In the genomic region with DNA sequence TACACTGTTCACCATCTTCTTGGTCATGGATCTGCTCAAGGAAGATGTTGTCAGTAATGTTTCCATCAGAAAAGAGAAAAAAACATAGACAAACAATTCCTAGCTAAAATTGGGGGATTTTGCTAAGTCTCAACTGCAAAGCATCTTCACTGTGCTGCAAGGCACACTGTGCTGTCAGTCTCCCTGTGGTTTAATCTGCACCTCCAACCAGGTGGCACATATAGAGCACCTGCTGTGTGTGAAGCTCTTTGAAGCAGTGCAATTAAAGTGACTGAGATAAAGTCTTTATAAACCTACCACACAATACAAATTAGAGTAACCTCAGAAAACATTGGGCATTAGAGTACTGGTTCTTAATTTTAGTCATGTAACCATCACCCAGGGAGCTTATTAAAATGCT, we compare ENCODE assay signal across 25 cellular contexts. TPM values are rescaled to one million over a fixed set of nuclear protein-coding genes. Genes with fewer than 3 reads are reported as not detected.
A peak's percentile ranks its signal among the peaks of the same experiment; 100 is the strongest.
DNase-seq lines count a peak whose midpoint lies in the region; ATAC-seq and TF ChIP-seq lines count a peak whose summit lies in the region.
"Had no signal": no experiment of that assay in that cellular context is flagged by ENCODE, and none has a peak within 500 bp of the region (broad histone marks: within the 10 kb centered on the region; RNA-seq: fewer than 3 reads in every experiment).

No MANE protein-coding gene starts in this region.

- H2BK12ac ChIP-seq in trophoblast cell (ENCODE audit: low read length), result no peak overlapping the region

- no peak for TF ChIP-seq POLR2A in ovary (IDR thresholded peaks at IDR 0.05)

- H2AK5ac ChIP-seq in trophoblast cell (ENCODE audit: low read length), result no peak overlapping the region

- H3K79me2 ChIP-seq in trophoblast cell (ENCODE audit: control insufficient read depth, insufficient read depth, low read length, poor library complexity), result no peaks in the 10 kb centered on the region

- no peaks in the 10 kb centered on the region for H3K4me1 Mint-ChIP-seq in type B pancreatic cell (ENCODE audit: unreplicated experiment)
- H3K4me1 Mint-ChIP-seq: CD14-positive monocyte; CD8-positive, alpha-beta memory T cell had no signal

- no peak for TF ChIP-seq EP300 in ovary (IDR thresholded peaks at IDR 0.05)

- H4K91ac ChIP-seq in trophoblast cell (ENCODE audit: low read depth, low read length), result no peak overlapping the region

- no peak overlapping the region for H3K4ac ChIP-seq in trophoblast cell (ENCODE audit: low read depth, low read length)

- H3K27ac ChIP-seq in left ventricle myocardium inferior (replicated peaks) (peak overlapping the region; percentile 56), right cardiac atrium (ENCODE audit: low read length) (no peak overlapping the region), trophoblast cell (ENCODE audit: low read depth, low read length) (no peak overlapping the region), ovary (no peak overlapping the region)
- H3K27ac ChIP-seq: A549; BLaER1 treated with 17β-estradiol and CSF1 and Interleukin-3, amounts not matched to agents 10 nM and 100 nM; GM23248 had no signal

- H3K4me3 ChIP-seq in left ventricle myocardium inferior (no peak overlapping the region), right cardiac atrium (ENCODE audit: low read length) (no peak overlapping the region), trophoblast cell (ENCODE audit: low read depth, low read length) (no peak overlapping the region), ovary (no peak overlapping the region)
- H3K4me3 ChIP-seq: A549; BLaER1 treated with 17β-estradiol and CSF1 and Interleukin-3, amounts not matched to agents 10 nM and 100 nM; GM12878; GM23248 had no signal

- H3K4me2 ChIP-seq in trophoblast cell (ENCODE audit: low read length), result no peak overlapping the region
- H3K4me2 ChIP-seq: A549; BLaER1 treated with 17β-estradiol and CSF1 and Interleukin-3, amounts not matched to agents 10 nM and 100 nM had no signal

- H3K9me3 Mint-ChIP-seq in type B pancreatic cell, result no peaks in the 10 kb centered on the region
- H3K9me3 Mint-ChIP-seq: CD4-positive, alpha-beta T cell; CD8-positive, alpha-beta memory T cell had no signal

- H4K12ac ChIP-seq in trophoblast cell (ENCODE audit: low read depth, low read length), result no peak overlapping the region

- H3K23ac ChIP-seq in trophoblast cell (ENCODE audit: low read length), result peak overlapping the region; percentile 100

- H3K27ac Mint-ChIP-seq in type B pancreatic cell, result no peak overlapping the region
- H3K27ac Mint-ChIP-seq: CD14-positive monocyte; CD4-positive, alpha-beta T cell; CD8-positive, alpha-beta memory T cell had no signal

- H3K27me3 ChIP-seq in left ventricle myocardium inferior (ENCODE audit: low read depth), result no peaks in the 10 kb centered on the region
- no peaks in the 10 kb centered on the region for H3K27me3 ChIP-seq in right cardiac atrium (ENCODE audit: control insufficient read depth, insufficient read depth)
- H3K27me3 ChIP-seq in trophoblast cell (ENCODE audit: insufficient read depth, low read length), result no peaks in the 10 kb centered on the region
- no peaks in the 10 kb centered on the region for H3K27me3 ChIP-seq in ovary
- H3K27me3 ChIP-seq: BLaER1 treated with 17β-estradiol and CSF1 and Interleukin-3, amounts not matched to agents 10 nM and 100 nM had no signal

- H3K27me3 Mint-ChIP-seq in type B pancreatic cell, result no peaks in the 10 kb centered on the region

- peaks cover 62% of the 10 kb centered on the region for H3K4me1 ChIP-seq in left ventricle myocardium inferior
- H3K4me1 ChIP-seq in right cardiac atrium (ENCODE audit: control insufficient read depth, insufficient read depth, low read length), result no peaks in the 10 kb centered on the region
- H3K4me1 ChIP-seq in trophoblast cell (ENCODE audit: control insufficient read depth in 1 of 2, insufficient read depth in 2 of 2, low read length in 2 of 2), result no peaks in the 10 kb centered on the region
- H3K4me1 ChIP-seq in ovary (ENCODE audit: insufficient read depth), result no peaks in the 10 kb centered on the region
- H3K4me1 ChIP-seq: A549; BE2C; BLaER1 treated with 17β-estradiol and CSF1 and Interleukin-3, amounts not matched to agents 10 nM and 100 nM had no signal

- ATAC-seq in right cardiac atrium, result no peak
- ATAC-seq in HG03045 (IDR thresholded peaks at IDR 0.05; ENCODE audit: unreplicated experiment), result no peak
- ATAC-seq: A549, GM12878 had no signal

- H2BK120ac ChIP-seq in trophoblast cell (ENCODE audit: insufficient read depth, low read length, poor library complexity), result no peak overlapping the region

- no peak overlapping the region for H3K14ac ChIP-seq in trophoblast cell (ENCODE audit: low read length)

- DNase-seq in left ventricle myocardium inferior (no peak), right cardiac atrium (no peak), NCI-H146 (lab: John Stamatoyannopoulos, UW) (peak; percentile 74), trophoblast cell (no peak), ovary (no peak), type B pancreatic cell (ENCODE audit: extremely low spot score, unreplicated experiment) (no peak)
- DNase-seq: 8988T; ACHN; AML-193; BE2C; CD4-positive, alpha-beta T cell; CD8-positive, alpha-beta memory T cell; DMS 273 treated with DMSO at 0.1 percent for 48 hours; DMS79; EL; GDM1; GM23248; H7; HCEC 1CT had no signal

- H3K4me3 Mint-ChIP-seq in type B pancreatic cell, result no peak overlapping the region
- H3K4me3 Mint-ChIP-seq: CD14-positive monocyte; CD4-positive, alpha-beta T cell; CD8-positive, alpha-beta memory T cell had no signal

- H3K9me3 ChIP-seq in left ventricle myocardium inferior (replicated peaks) (no peaks in the 10 kb centered on the region), right cardiac atrium (ENCODE audit: control insufficient read depth, low read length) (no peaks in the 10 kb centered on the region), trophoblast cell (ENCODE audit: insufficient read depth, low read depth, low read length) (no peaks in the 10 kb centered on the region), ovary (no peaks in the 10 kb centered on the region)
- H3K9me3 ChIP-seq: A549; BE2C; BLaER1 treated with 17β-estradiol and CSF1 and Interleukin-3, amounts not matched to agents 10 nM and 100 nM had no signal

- H3K36me3 Mint-ChIP-seq in type B pancreatic cell, result no peaks in the 10 kb centered on the region
- H3K36me3 Mint-ChIP-seq: CD14-positive monocyte; CD8-positive, alpha-beta memory T cell had no signal

- H3K36me3 ChIP-seq in left ventricle myocardium inferior (peaks cover 37% of the 10 kb centered on the region), trophoblast cell (ENCODE audit: control insufficient read depth in 1 of 2, insufficient read depth in 2 of 2, low read length in 2 of 2) (no peaks in the 10 kb centered on the region), ovary (no peaks in the 10 kb centered on the region)
- H3K36me3 ChIP-seq: BE2C; BLaER1 treated with 17β-estradiol and CSF1 and Interleukin-3, amounts not matched to agents 10 nM and 100 nM had no signal

- H3K18ac ChIP-seq in trophoblast cell (ENCODE audit: low read length), result no peak overlapping the region

- intact Hi-C loops in left ventricle myocardium inferior (cut with micrococcal nuclease) (no loop called here), right cardiac atrium (cut with DNase I) (no loop called here), ovary (cut with DNase I) (no loop called here)

- TF ChIP-seq CTCF in left ventricle myocardium inferior (IDR thresholded peaks at IDR 0.05; ENCODE audit: borderline replicate concordance), result no peak
- TF ChIP-seq CTCF in ovary (IDR thresholded peaks at IDR 0.05), result no peak
- no peak for TF ChIP-seq CTCF in type B pancreatic cell (conservative IDR thresholded peaks at IDR 0.05)

- H4K8ac ChIP-seq in trophoblast cell (ENCODE audit: low read depth, low read length), result no peak overlapping the region

- H3K9ac ChIP-seq in trophoblast cell (ENCODE audit: low read length), result no peak overlapping the region
- H3K9ac ChIP-seq: BLaER1 treated with 17β-estradiol and CSF1 and Interleukin-3, amounts not matched to agents 10 nM and 100 nM; GM23248 had no signal

- no peak overlapping the region for H2BK5ac ChIP-seq in trophoblast cell (ENCODE audit: low read depth, low read length, poor library complexity)

- no peaks in the 10 kb centered on the region for H3K79me1 ChIP-seq in trophoblast cell (ENCODE audit: low read length)

- H2AFZ ChIP-seq in trophoblast cell (ENCODE audit: insufficient read depth, low read length, poor library complexity), result no peak overlapping the region
- H2AFZ ChIP-seq: GM23248 had no signal

RNA-seq across cellular contexts. Expression of gene NRAP, which starts 6.3 kb away (rescaled TPM):
- total RNA-seq in left ventricle myocardium inferior (1,025 TPM), right cardiac atrium (100 to 1,000 TPM; 232 to 479 (median 284) TPM), ovary (under 1 TPM in 6 of 7 donors, not detected in 1; 0.05 to 0.25 (median 0.12) TPM), type B pancreatic cell (ENCODE audit: low replicate concordance) (0.05 TPM in 1 of 2 replicates, not detected in the other)
- polyA plus RNA-seq in right cardiac atrium (117 TPM), ovary (under 1 TPM in 1 of 2 donors, not detected in 1; 0.02 TPM)
- 0.01 TPM in 2 replicates for polyA plus RNA-seq in trophoblast cell (2013)
- total RNA-seq: CD4-positive, alpha-beta T cell; CD8-positive, alpha-beta memory T cell; GM12878; GM23248; H1 had no signal
- polyA plus RNA-seq: A549; CD14-positive monocyte; CD8-positive, alpha-beta memory T cell; GM12878; GM23248; H1 had no signal

RNA-seq across cellular contexts. Expression of gene CASP7, which starts 22.2 kb away (rescaled TPM):
- total RNA-seq in left ventricle myocardium inferior (9.9 TPM), right cardiac atrium (10 to 100 TPM; 10.4 to 17.2 (median 13.9) TPM), ovary (10 to 100 TPM in 5 of 7 donors, 1 to 10 TPM in 2; 8.0 to 18.3 (median 12.8) TPM), type B pancreatic cell (ENCODE audit: low replicate concordance) (27.5 and 37.8 TPM in 2 replicates)
- polyA plus RNA-seq in right cardiac atrium (9.4 TPM), ovary (10 to 100 TPM; 13.8 to 24.7 TPM)
- 3.5 and 3.6 TPM in 2 replicates for polyA plus RNA-seq in trophoblast cell (2013)

Comparison
In these comparisons a context has a peak if more than half of its experiments do, and no peak if none do; other contexts are left out.
1. RNA of gene NRAP, which starts 6.3 kb away (total RNA-seq): 1,025 TPM in left ventricle myocardium inferior (single experiment) and 232 to 479 TPM in right cardiac atrium; 0.05 to 0.25 TPM in ovary and 0.05 TPM in type B pancreatic cell; every median in the first group is over 100 times any median in the second.